15 cellular contexts compared by ENCODE assay signal in genomic region chr5:16064135-16064893, GRCh38.
DNase-seq lines count a peak whose midpoint lies in the region; ATAC-seq and TF ChIP-seq lines count a peak whose summit lies in the region.
"Had no signal": no experiment of that assay in that cellular context is flagged by ENCODE, and none has a peak within 500 bp of the region (broad histone marks: within the 10 kb centered on the region; RNA-seq: fewer than 3 reads in every experiment).

No MANE protein-coding gene starts in this region.

- H3K36me3 ChIP-seq in GM23338 (ENCODE audit: insufficient read depth) (no peaks in the 10 kb centered on the region), lung (ENCODE audit: control insufficient read depth in 2 of 2, insufficient read depth in 2 of 2, low read length in 2 of 2) (no peaks in the 10 kb centered on the region)

- no peak overlapping the region for H3K27ac Mint-ChIP-seq in GM23338
- H3K27ac Mint-ChIP-seq: B cell, HFFc6 had no signal

- H3F3A ChIP-seq in GM23338 (replicated peaks; ENCODE audit: low read depth) = no peaks in the 10 kb centered on the region

- no peaks in the 10 kb centered on the region for H3K36me3 Mint-ChIP-seq in GM23338 (ENCODE audit: low read depth)
- H3K36me3 Mint-ChIP-seq: CD4-positive, alpha-beta memory T cell had no signal

- H4K20me1 ChIP-seq in GM23338 (replicated peaks; ENCODE audit: insufficient read depth) = no peaks in the 10 kb centered on the region

- H3K4me1 Mint-ChIP-seq in GM23338 = peaks cover 5% of the 10 kb centered on the region; the same call in 1 of the 3 replicates
- H3K4me1 Mint-ChIP-seq: B cell; CD4-positive, alpha-beta memory T cell had no signal

- H3K4me3 ChIP-seq in GM23338 = no peak overlapping the region
- no peak overlapping the region for H3K4me3 ChIP-seq in lung

- no peak overlapping the region for H2AFZ ChIP-seq in GM23338

- H3K79me2 ChIP-seq in GM23338 (replicated peaks; ENCODE audit: insufficient read depth) = no peaks in the 10 kb centered on the region

- peak; percentile 15 to 47; a peak in 2 of 4 replicates for TF ChIP-seq CTCF in GM23338 (conservative IDR thresholded peaks at IDR 0.05; ENCODE audit: low read depth in 2 of 2)
- TF ChIP-seq CTCF in lung (IDR thresholded peaks at IDR 0.05; ENCODE audit: control extremely low read depth, extremely low read depth) = no peak

- H3K9me3 Mint-ChIP-seq in GM23338 = no peaks in the 10 kb centered on the region
- H3K9me3 Mint-ChIP-seq: HFFc6 had no signal

- H3K9me3 ChIP-seq in lung (ENCODE audit: control insufficient read depth in 2 of 2, insufficient read depth in 1 of 2, low read length in 1 of 2) = no peaks in the 10 kb centered on the region

- intact Hi-C loops in Right ventricle myocardium inferior (cut with DNase I) = no loop called here
- intact Hi-C loops in cardiac septum (cut with DNase I) = no loop called here

- H3K4me1 ChIP-seq in GM23338 (ENCODE audit: insufficient read depth) (no peaks in the 10 kb centered on the region), lung (ENCODE audit: control insufficient read depth in 2 of 2, insufficient read depth in 2 of 2, low read length in 2 of 2) (no peaks in the 10 kb centered on the region)

- H3K27me3 ChIP-seq in GM23338 (ENCODE audit: insufficient read depth) (no peaks in the 10 kb centered on the region), lung (ENCODE audit: control insufficient read depth, insufficient read depth) (no peaks in the 10 kb centered on the region)

- no peak overlapping the region for H3K4me2 ChIP-seq in GM23338

- H3K4me3 Mint-ChIP-seq in GM23338 = no peak overlapping the region
- H3K4me3 Mint-ChIP-seq: B cell; CD4-positive, alpha-beta memory T cell; HFFc6 had no signal

- H3K27me3 Mint-ChIP-seq in GM23338 (ENCODE audit: insufficient read depth, low read depth, poor library complexity) = peaks cover 11% of the 10 kb centered on the region
- H3K27me3 Mint-ChIP-seq: B cell; CD4-positive, alpha-beta memory T cell had no signal

- DNase-seq in Right ventricle myocardium inferior (ENCODE audit: missing footprints) (no peak), cardiac septum (ENCODE audit: low spot score) (no peak), GM23338 (ENCODE audit: low spot score) (peak; percentile 19), NCI-H69 (lab: John Stamatoyannopoulos, UW) (peak; percentile 7), lung (ENCODE audit: low spot score) (no peak), NCI-H1092 treated with DMSO at 0.1 percent for 48 hours (lab: John Stamatoyannopoulos, UW) (no peak), hepatic stellate cell (ENCODE audit: low spot score) (no peak)
- DNase-seq: CD4-positive, alpha-beta memory T cell; DMS79 treated with DMSO at 0.1 percent for 48 hours; GDM1; GOT3; HCEC 1CT; HFFc6 had no signal

- H3K9me2 ChIP-seq in GM23338 (ENCODE audit: insufficient read depth) = peaks cover under 1% of the 10 kb centered on the region; the same call in 1 of the 2 replicates

- ATAC-seq in Right ventricle myocardium inferior (peak; percentile 26), GM23338 (peak; percentile 29; the same call in 2 of the 3 replicates), lung (ENCODE audit: insufficient read depth, low FRiP score) (peak; percentile 19)

- 72 to 78% methylated on average over 9 of the region's 9 CpGs for WGBS in lung, 2 donors

- H3K27ac ChIP-seq in GM23338 (ENCODE audit: low read depth) = no peak overlapping the region
- no peak overlapping the region for H3K27ac ChIP-seq in lung (ENCODE audit: low read depth in 1 of 2, low read length in 1 of 2)
- H3K27ac ChIP-seq: C4-2B had no signal

TF ChIP-seq in GM23338, 12 proteins besides CTCF, POLR2A, EP300 and RAD21:
- no peak for TF ChIP-seq JUNB (IDR thresholded peaks at IDR 0.05; ENCODE audit: unreplicated experiment)
- TF ChIP-seq EZH2 (IDR thresholded peaks at IDR 0.05; ENCODE audit: low read depth, unreplicated experiment) = no peak
- TF ChIP-seq ZNF114 (CRISPR knock-in tag; IDR thresholded peaks at IDR 0.05) = no peak
- no peak for TF ChIP-seq NANOG (IDR thresholded peaks at IDR 0.05; ENCODE audit: borderline replicate concordance)
- TF ChIP-seq STAT1 (IDR thresholded peaks at IDR 0.05; ENCODE audit: unreplicated experiment) = no peak

Comparison
In these comparisons a context has a peak if more than half of its experiments do, and no peak if none do; other contexts are left out.
1. DNase-seq: peak in GM23338 (single experiment) and NCI-H69 (single experiment); none in Right ventricle myocardium inferior (single experiment), cardiac septum (single experiment), lung (single experiment), NCI-H1092 treated with DMSO at 0.1 percent for 48 hours (single experiment) and hepatic stellate cell (single experiment).
2. Peak in every context shown above with its lines, with median percentiles within 50 percentile points of each other: ATAC-seq.